Comparison of ENCODE assay signal across 15 cellular contexts in the genomic region with DNA sequence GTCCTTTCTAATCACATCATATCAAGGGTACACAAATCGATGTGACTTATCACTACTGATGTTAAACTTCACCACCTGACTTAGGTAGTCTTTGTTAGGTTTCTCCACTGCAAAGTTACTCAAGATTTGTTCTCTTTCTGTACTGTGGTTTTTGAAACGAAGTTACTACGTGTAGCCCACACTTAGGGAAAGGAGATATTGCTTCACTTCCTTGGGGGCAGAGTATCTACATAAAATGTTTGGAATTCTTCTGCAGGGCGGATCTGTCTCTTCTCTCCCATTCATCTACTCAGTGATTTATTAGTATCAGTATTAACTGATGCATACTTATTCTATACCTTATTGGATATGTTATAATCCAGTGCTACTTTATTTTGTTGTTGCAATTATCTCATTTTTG.
DNase-seq lines count a peak whose midpoint lies in the region; ATAC-seq and TF ChIP-seq lines count a peak whose summit lies in the region.
"Had no signal": no experiment of that assay in that cellular context is flagged by ENCODE, and none has a peak within 500 bp of the region (broad histone marks: within the 10 kb centered on the region; RNA-seq: fewer than 3 reads in every experiment).

No MANE protein-coding gene starts in this region.

- H3K4me1 ChIP-seq in PC-3 (ENCODE audit: insufficient read depth, low read length), result peaks cover 23% of the 10 kb centered on the region
- H3K4me1 ChIP-seq in body of pancreas, result no peaks in the 10 kb centered on the region
- H3K4me1 ChIP-seq: BLaER1 treated with 17β-estradiol and CSF1 and Interleukin-3, amounts not matched to agents 10 nM and 100 nM; HAP-1 had no signal

- H2AFZ ChIP-seq in PC-3 (ENCODE audit: low read length), result 0 out of 2 replicates have a peak overlapping the region, but pooled peaks have one; percentile 30

- intact Hi-C loops in PC-3 (cut with micrococcal nuclease), result no loop called here
- intact Hi-C loops in body of pancreas (cut with DNase I), result no loop called here

- no peaks in the 10 kb centered on the region for H4K20me1 ChIP-seq in PC-3 (ENCODE audit: low read length)
- H4K20me1 ChIP-seq: BLaER1 treated with 17β-estradiol and CSF1 and Interleukin-3, amounts not matched to agents 10 nM and 100 nM had no signal

- H3K27me3 ChIP-seq in PC-3 (ENCODE audit: low read length) (no peaks in the 10 kb centered on the region), body of pancreas (no peaks in the 10 kb centered on the region)
- H3K27me3 ChIP-seq: BLaER1 treated with 17β-estradiol and CSF1 and Interleukin-3, amounts not matched to agents 10 nM and 100 nM had no signal

- peak; percentile 44 for DNase-seq in PC-3
- DNase-seq in amniotic epithelial cell (ENCODE audit: low read depth), result peak; percentile 89
- DNase-seq in epithelial cell of esophagus (ENCODE audit: low read depth), result peak; percentile 62
- DNase-seq in iris pigment epithelial cell (ENCODE audit: low read depth), result peak; percentile 34
- no peak for DNase-seq in body of pancreas
- no peak for DNase-seq in RKO (ENCODE audit: low spot score)
- no peak for DNase-seq in SIG-M5 (lab: John Stamatoyannopoulos, UW)
- DNase-seq: Calu3; CD8-positive, alpha-beta T cell; DND-41; EL had no signal

- WGBS in body of pancreas, 2 donors, result 42 to 49% methylated on average over 4 of the region's 4 CpGs

- no peak overlapping the region for H3K27ac ChIP-seq in PC-3 (ENCODE audit: low read length)
- H3K27ac ChIP-seq in body of pancreas, result no peak overlapping the region
- H3K27ac ChIP-seq: BLaER1 treated with 17β-estradiol and CSF1 and Interleukin-3, amounts not matched to agents 10 nM and 100 nM had no signal

- BruUV-seq in PC-3 (replicated peaks; lab: Mats Ljungman, UMichigan), result no TSS peak

- H3K9me3 ChIP-seq in PC-3 (ENCODE audit: low read length) (no peaks in the 10 kb centered on the region), body of pancreas (no peaks in the 10 kb centered on the region)
- H3K9me3 ChIP-seq: BLaER1 treated with 17β-estradiol and CSF1 and Interleukin-3, amounts not matched to agents 10 nM and 100 nM; HAP-1 had no signal

- no peaks in the 10 kb centered on the region for H3K9me2 ChIP-seq in PC-3 (replicated peaks; ENCODE audit: low read length)

- CTCF ChIA-PET in PC-3 (lab: Charles Lee), result no interaction called here

- TF ChIP-seq CTCF in PC-3 (conservative IDR thresholded peaks at IDR 0.05; ENCODE audit: low read depth, low read length) (no peak), epithelial cell of esophagus (IDR thresholded peaks at IDR 0.05; ENCODE audit: insufficient read depth, low read depth, low read length, missing control alignments) (no peak), body of pancreas (IDR thresholded peaks at IDR 0.05) (no peak)

- no peak for TF ChIP-seq POLR2A in body of pancreas (IDR thresholded peaks at IDR 0.05)

- POLR2A ChIA-PET in PC-3 (lab: Charles Lee; ENCODE audit: unreplicated experiment), result no interaction called here

- H3K4me3 ChIP-seq in PC-3 (ENCODE audit: low read length) (no peak overlapping the region), epithelial cell of esophagus (ENCODE audit: low read length) (no peak overlapping the region), body of pancreas (no peak overlapping the region)
- H3K4me3 ChIP-seq: BLaER1 treated with 17β-estradiol and CSF1 and Interleukin-3, amounts not matched to agents 10 nM and 100 nM; GM12878; HAP-1 had no signal

- ATAC-seq in PC-3, result no peak
- ATAC-seq in body of pancreas, result no peak
- ATAC-seq in HG03025 (IDR thresholded peaks at IDR 0.05; ENCODE audit: low FRiP score, unreplicated experiment), result no peak
- ATAC-seq: CD8-positive, alpha-beta T cell; GM12878 had no signal

- no peaks in the 10 kb centered on the region for H3F3A ChIP-seq in PC-3 (ENCODE audit: low read length, unreplicated experiment)

- H3K4me2 ChIP-seq in PC-3 (ENCODE audit: low read length), result no peak overlapping the region
- H3K4me2 ChIP-seq: BLaER1 treated with 17β-estradiol and CSF1 and Interleukin-3, amounts not matched to agents 10 nM and 100 nM had no signal

- H3K9ac ChIP-seq in PC-3 (ENCODE audit: low read length), result no peak overlapping the region
- H3K9ac ChIP-seq: BLaER1 treated with 17β-estradiol and CSF1 and Interleukin-3, amounts not matched to agents 10 nM and 100 nM had no signal

- H3K36me3 ChIP-seq in PC-3 (ENCODE audit: low read depth, low read length), result no peaks in the 10 kb centered on the region
- H3K36me3 ChIP-seq in body of pancreas (replicated peaks in 1 of 2; ENCODE audit: insufficient read depth in 1 of 2, low read depth in 2 of 2), result no peaks in the 10 kb centered on the region
- H3K36me3 ChIP-seq: BLaER1 treated with 17β-estradiol and CSF1 and Interleukin-3, amounts not matched to agents 10 nM and 100 nM; HAP-1 had no signal

- no peaks in the 10 kb centered on the region for H3K79me2 ChIP-seq in PC-3 (ENCODE audit: low read length)

Comparison
In these comparisons a context has a peak if more than half of its experiments do, and no peak if none do; other contexts are left out.
1. DNase-seq: peak in PC-3 (single experiment), amniotic epithelial cell (single experiment), epithelial cell of esophagus (single experiment) and iris pigment epithelial cell (single experiment); none in body of pancreas (0 of 4), RKO (single experiment) and SIG-M5 (single experiment).